14 cellular contexts compared by ENCODE assay signal in the genomic region with DNA sequence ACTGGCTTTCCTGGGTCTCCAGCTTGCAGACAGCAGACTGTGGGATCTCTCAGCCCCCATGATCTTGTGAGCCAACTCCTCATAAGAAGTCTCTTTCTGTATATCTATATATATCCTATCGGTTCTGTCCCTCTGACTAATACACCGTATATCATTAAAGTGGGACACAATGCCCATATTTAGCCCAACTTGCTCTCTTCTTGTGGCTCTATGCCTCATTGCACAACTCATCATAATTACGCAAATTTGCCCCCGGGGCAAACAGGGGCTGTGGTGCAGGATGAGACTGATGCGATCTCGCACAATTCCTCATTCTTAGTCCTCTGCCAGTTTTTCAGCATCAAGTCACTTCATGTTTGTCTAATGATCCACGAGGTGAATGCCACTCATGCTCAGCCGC.
DNase-seq lines count a peak whose midpoint lies in the region; ATAC-seq, FAIRE-seq and TF ChIP-seq lines count a peak whose summit lies in the region.
"Had no signal": no experiment of that assay in that cellular context is flagged by ENCODE, and none has a peak within 500 bp of the region (broad histone marks: within the 10 kb centered on the region; RNA-seq: fewer than 3 reads in every experiment).

No MANE protein-coding gene starts in this region.

- peaks cover 25% of the 10 kb centered on the region for H3K36me3 Mint-ChIP-seq in astrocyte (ENCODE audit: low read depth, unreplicated experiment)

- FAIRE-seq in astrocyte (lab: Jason Lieb, UNC): no peak

- no peak for TF ChIP-seq POLR2A in prostate gland (IDR thresholded peaks at IDR 0.05)

- DNase-seq in Karpas-422: peak; percentile 61
- peak; percentile 58 for DNase-seq in astrocyte (ENCODE audit: low read depth)
- DNase-seq in prostate gland (ENCODE audit: low spot score): peak; percentile 10
- DNase-seq in dermis blood vessel endothelial cell: no peak
- no peak for DNase-seq in RKO (ENCODE audit: low spot score)
- no peak for DNase-seq in NCI-H187 treated with DMSO at 0.1 percent for 48 hours (lab: John Stamatoyannopoulos, UW)
- DNase-seq in aorta: no peak
- DNase-seq: activated CD4-positive, alpha-beta T cell treated with anti-CD3 and anti-CD28 coated beads, Interleukin-2, amount 10 ng/mL, durations not matched to agents 7 days and 5 days; activated naive CD4-positive, alpha-beta T cell treated with anti-CD3 and anti-CD28 coated beads for 36 hours; NCI-H1694; tibial artery had no signal

- H3K36me3 ChIP-seq in Karpas-422 (ENCODE audit: insufficient read depth, low read length): no peaks in the 10 kb centered on the region
- peaks cover 4% of the 10 kb centered on the region for H3K36me3 ChIP-seq in astrocyte (ENCODE audit: insufficient read depth, low read length)
- no peaks in the 10 kb centered on the region for H3K36me3 ChIP-seq in prostate gland
- peaks cover 0 to 3% of the 10 kb centered on the region in 2 donors for H3K36me3 ChIP-seq in aorta (ENCODE audit: control insufficient read depth in 1 of 2, insufficient read depth in 2 of 2, low read length in 1 of 2)
- H3K36me3 ChIP-seq: tibial artery had no signal

- no peaks in the 10 kb centered on the region for H3K9me3 Mint-ChIP-seq in astrocyte (ENCODE audit: unreplicated experiment)
- H3K9me3 Mint-ChIP-seq: activated CD4-positive, alpha-beta T cell treated with anti-CD3 and anti-CD28 coated beads, Interleukin-2, amount 10 ng/mL, durations not matched to agents 7 days and 5 days; activated naive CD4-positive, alpha-beta T cell treated with anti-CD3 and anti-CD28 coated beads for 36 hours; dendritic cell treated with granulocyte-macrophage colony-stimulating factor and Interleukin-4, amounts not matched to agents 40 ng/mL and 50 ng/mL, for 4 days had no signal

- no peak overlapping the region for H2AFZ ChIP-seq in Karpas-422 (ENCODE audit: low read length)
- no peak overlapping the region for H2AFZ ChIP-seq in astrocyte (ENCODE audit: low read depth, low read length)

- H3K9ac ChIP-seq in Karpas-422 (ENCODE audit: low read length): no peak overlapping the region
- no peak overlapping the region for H3K9ac ChIP-seq in astrocyte (ENCODE audit: low read length)

- H3K27me3 ChIP-seq in Karpas-422 (ENCODE audit: low read length): no peaks in the 10 kb centered on the region
- no peaks in the 10 kb centered on the region for H3K27me3 ChIP-seq in astrocyte (ENCODE audit: insufficient read depth, low read length)
- H3K27me3 ChIP-seq in prostate gland (replicated peaks; ENCODE audit: insufficient read depth): no peaks in the 10 kb centered on the region
- H3K27me3 ChIP-seq in aorta (ENCODE audit: control insufficient read depth in 1 of 2, insufficient read depth in 2 of 2, low read length in 1 of 2): no peaks in the 10 kb centered on the region
- H3K27me3 ChIP-seq: tibial artery had no signal

- no peaks in the 10 kb centered on the region for H3K27me3 Mint-ChIP-seq in astrocyte (ENCODE audit: low read depth, unreplicated experiment)

- no peak overlapping the region for H3K4me3 ChIP-seq in Karpas-422 (ENCODE audit: low read length)
- H3K4me3 ChIP-seq in astrocyte (ENCODE audit: insufficient read depth, low read depth, low read length): no peak overlapping the region
- no peak overlapping the region for H3K4me3 ChIP-seq in prostate gland
- H3K4me3 ChIP-seq in aorta (ENCODE audit: low read length in 2 of 2): no peak overlapping the region
- H3K4me3 ChIP-seq: tibial artery had no signal

- H3K4me3 Mint-ChIP-seq in astrocyte (ENCODE audit: unreplicated experiment): no peak overlapping the region
- H3K4me3 Mint-ChIP-seq: activated CD4-positive, alpha-beta T cell treated with anti-CD3 and anti-CD28 coated beads, Interleukin-2, amount 10 ng/mL, durations not matched to agents 7 days and 5 days; activated naive CD4-positive, alpha-beta T cell treated with anti-CD3 and anti-CD28 coated beads for 36 hours; dendritic cell treated with granulocyte-macrophage colony-stimulating factor and Interleukin-4, amounts not matched to agents 40 ng/mL and 50 ng/mL, for 4 days had no signal

- no peaks in the 10 kb centered on the region for H3K9me2 ChIP-seq in Karpas-422 (replicated peaks; ENCODE audit: insufficient read depth, low read length)

- H3K4me2 ChIP-seq in Karpas-422 (ENCODE audit: low read depth, low read length, poor library complexity, severe bottlenecking): peak overlapping the region; percentile 26
- H3K4me2 ChIP-seq in astrocyte (ENCODE audit: low read length): no peak overlapping the region

- H3K4me1 ChIP-seq in Karpas-422 (ENCODE audit: low read length) (peaks cover 8% of the 10 kb centered on the region), astrocyte (ENCODE audit: insufficient read depth, low read length) (peaks cover 6% of the 10 kb centered on the region), prostate gland (replicated peaks) (no peaks in the 10 kb centered on the region), aorta (ENCODE audit: control insufficient read depth in 1 of 2, insufficient read depth in 2 of 2, low read length in 2 of 2) (no peaks in the 10 kb centered on the region)

- intact Hi-C loops in prostate gland (cut with DNase I): no loop called here
- intact Hi-C loops in aorta (cut with DNase I): no loop called here

- H3K79me2 ChIP-seq in Karpas-422 (ENCODE audit: low read length): no peaks in the 10 kb centered on the region
- H3K79me2 ChIP-seq in astrocyte (ENCODE audit: insufficient read depth, low read length): peaks cover 9% of the 10 kb centered on the region

- WGBS in prostate gland: 74% methylated on average over 8 of the region's 8 CpGs
- 85 to 87% methylated on average over 8 of the region's 8 CpGs for WGBS in aorta, 2 donors

- H3K4me1 Mint-ChIP-seq in astrocyte (ENCODE audit: low read depth, unreplicated experiment): peaks cover 7% of the 10 kb centered on the region
- H3K4me1 Mint-ChIP-seq: activated CD4-positive, alpha-beta T cell treated with anti-CD3 and anti-CD28 coated beads, Interleukin-2, amount 10 ng/mL, durations not matched to agents 7 days and 5 days had no signal

- peak; percentile 48 for ATAC-seq in GM19043 (IDR thresholded peaks at IDR 0.05; ENCODE audit: low read depth, unreplicated experiment)
- ATAC-seq in aorta (ENCODE audit: low FRiP score): no peak
- ATAC-seq: HCT116 had no signal

- TF ChIP-seq CTCF in astrocyte (IDR thresholded peaks at IDR 0.05; ENCODE audit: insufficient read depth, low read depth, low read length) (no peak), prostate gland (IDR thresholded peaks at IDR 0.05) (no peak)

- H3K9me3 ChIP-seq in Karpas-422 (ENCODE audit: low read length): no peaks in the 10 kb centered on the region
- H3K9me3 ChIP-seq in astrocyte (ENCODE audit: insufficient read depth, low read depth, low read length): no peaks in the 10 kb centered on the region
- no peaks in the 10 kb centered on the region for H3K9me3 ChIP-seq in prostate gland
- no peaks in the 10 kb centered on the region for H3K9me3 ChIP-seq in aorta (ENCODE audit: control insufficient read depth, low read length)
- H3K9me3 ChIP-seq: tibial artery had no signal

- no peak overlapping the region for H3K27ac ChIP-seq in Karpas-422 (ENCODE audit: low read length)
- no peak overlapping the region for H3K27ac ChIP-seq in astrocyte (ENCODE audit: low read depth, low read length)
- no peak overlapping the region for H3K27ac ChIP-seq in prostate gland
- no peak overlapping the region for H3K27ac ChIP-seq in aorta (ENCODE audit: low read depth in 1 of 2, low read length in 2 of 2)
- H3K27ac ChIP-seq: tibial artery had no signal

- no peak overlapping the region for H3K27ac Mint-ChIP-seq in astrocyte (ENCODE audit: unreplicated experiment)
- H3K27ac Mint-ChIP-seq: activated CD4-positive, alpha-beta T cell treated with anti-CD3 and anti-CD28 coated beads, Interleukin-2, amount 10 ng/mL, durations not matched to agents 7 days and 5 days; activated naive CD4-positive, alpha-beta T cell treated with anti-CD3 and anti-CD28 coated beads for 36 hours; dendritic cell treated with granulocyte-macrophage colony-stimulating factor and Interleukin-4, amounts not matched to agents 40 ng/mL and 50 ng/mL, for 4 days had no signal

- H4K20me1 ChIP-seq in Karpas-422 (ENCODE audit: insufficient read depth, low read depth, low read length): no peaks in the 10 kb centered on the region
- no peaks in the 10 kb centered on the region for H4K20me1 ChIP-seq in astrocyte (ENCODE audit: insufficient read depth, low read length)

Comparison
In these comparisons a context has a peak if more than half of its experiments do, and no peak if none do; other contexts are left out.
1. DNase-seq: peak in Karpas-422 (single experiment), astrocyte (single experiment) and prostate gland (single experiment); none in dermis blood vessel endothelial cell (single experiment), RKO (single experiment), NCI-H187 treated with DMSO at 0.1 percent for 48 hours (single experiment) and aorta (0 of 2).